24 cellular contexts compared by ENCODE assay signal in genomic region chr16:54033747-54034146, GRCh38.
"Had no signal": no experiment of that assay in that cellular context is flagged by ENCODE, and none has a peak within 500 bp of the region (broad histone marks: within the 10 kb centered on the region; RNA-seq: fewer than 3 reads in every experiment).

No MANE protein-coding gene starts in this region.

- ATAC-seq: K562, Panc1, Right ventricle myocardium inferior, SK-N-SH treated with all-trans-retinoic acid at 6 μM for 48 hours had no signal

- H3K4me1 Mint-ChIP-seq: IgD-negative memory B cell had no signal

- DNase-seq: Kasumi-1, MM.1S, NCI-H1092 treated with DMSO at 0.1 percent for 48 hours, NCI-H1436, NCI-H187, NCI-H2029, NCI-H2081 treated with DMSO at 0.1 percent for 48 hours, NCI-H2171, NCI-H226, NCI-H446, NCI-H510A, NCI-H524 treated with DMSO at 0.1 percent for 48 hours, NCI-H69, NCI-H774, SHP77 treated with DMSO at 0.1 percent for 48 hours, SJCRH30 had no signal

- H3K4me1 ChIP-seq: SJCRH30 had no signal

- H3K4me2 ChIP-seq: KMS-11 had no signal

- H3K4me3 Mint-ChIP-seq: IgD-negative memory B cell had no signal

- H3K36me3 ChIP-seq: SJCRH30 had no signal

- H3K4me3 ChIP-seq: K562, SJCRH30 had no signal

- H3K9ac ChIP-seq: KMS-11 had no signal

- H3K27me3 Mint-ChIP-seq: IgD-negative memory B cell had no signal

- H3K27ac ChIP-seq: HL-60, KMS-11, RWPE1, SJCRH30 had no signal

- H3K27ac Mint-ChIP-seq: IgD-negative memory B cell had no signal

- H3K27me3 ChIP-seq: SJCRH30 had no signal
